Comparison of ENCODE assay signal across 28 cellular contexts in genomic region chr3:123984957-123985356, GRCh38. TPM values are rescaled to one million over a fixed set of nuclear protein-coding genes. Genes with fewer than 3 reads are reported as not detected.
"Had no signal": no experiment of that assay in that cellular context is flagged by ENCODE, and none has a peak within 500 bp of the region (broad histone marks: within the 10 kb centered on the region; RNA-seq: fewer than 3 reads in every experiment).

No MANE protein-coding gene starts in this region.

- H3K9ac ChIP-seq: KMS-11 had no signal

- DNase-seq: activated CD4-positive, alpha-beta T cell treated with anti-CD3 and anti-CD28 coated beads for 36 hours; activated CD4-positive, alpha-beta T cell treated with anti-CD3 and anti-CD28 coated beads, Interleukin-2, amount 10 ng/mL, durations not matched to agents 7 days and 5 days; activated CD4-positive, alpha-beta T cell treated with anti-CD3 and anti-CD28 coated beads, Interleukin-2, amount 50 U/mL, for 48 hours; activated CD8-positive, alpha-beta T cell treated with anti-CD3 and anti-CD28 coated beads, Interleukin-2, amount 10 ng/mL, durations not matched to agents 7 days and 5 days; activated gamma-delta T cell; activated naive CD4-positive, alpha-beta T cell treated with Interleukin-2 at 50 U/mL for 16 hours; activated naive CD8-positive, alpha-beta T cell treated with anti-CD3 and anti-CD28 coated beads, Interleukin-2, amount 10 ng/mL, durations not matched to agents 7 days and 5 days; activated T-cell treated with anti-CD3 and anti-CD28 coated beads, Interleukin-2, amount 50 U/mL, for 24 hours; body of pancreas; NCI-H1092 treated with DMSO at 0.1 percent for 48 hours; NCI-H187 treated with DMSO at 0.1 percent for 48 hours; NCI-H2171; NCI-H510A; NCI-H526; SHP77; SJCRH30 had no signal

- H3K4me2 ChIP-seq: KMS-11 had no signal

- H3K27me3 ChIP-seq: body of pancreas, breast epithelium had no signal

- H3K4me3 ChIP-seq: body of pancreas, breast epithelium, SJCRH30, SK-N-MC had no signal

- H3K4me1 ChIP-seq: breast epithelium, SJCRH30 had no signal

- H3K9me3 ChIP-seq: body of pancreas, breast epithelium had no signal

- ATAC-seq: activated CD4-positive, alpha-beta T cell treated with anti-CD3 and anti-CD28 coated beads for 36 hours; activated CD4-positive, CD25-positive, alpha-beta regulatory T cell treated with anti-CD3 and anti-CD28 coated beads, Interleukin-2, amount 50 U/mL, for 24 hours; activated CD8-positive, alpha-beta T cell treated with anti-CD3 and anti-CD28 coated beads, Interleukin-2, amount 10 ng/mL, durations not matched to agents 7 days and 5 days; body of pancreas; Panc1; WTC11 had no signal

- H3K36me3 ChIP-seq: breast epithelium, SJCRH30 had no signal

- H3K27ac ChIP-seq: body of pancreas, breast epithelium, KMS-11, SJCRH30, SK-N-MC had no signal

RNA-seq across cellular contexts. Expression of gene ROPN1, which starts 7.0 kb away (rescaled TPM):
- total RNA-seq: activated CD4-positive, alpha-beta T cell treated with anti-CD3 and anti-CD28 coated beads for 36 hours; activated CD4-positive, alpha-beta T cell treated with anti-CD3 and anti-CD28 coated beads, Interleukin-2, amount 10 ng/mL, durations not matched to agents 7 days and 5 days; activated CD8-positive, alpha-beta T cell treated with anti-CD3 and anti-CD28 coated beads, Interleukin-2, amount 10 ng/mL, durations not matched to agents 7 days and 5 days; activated naive CD8-positive, alpha-beta T cell treated with anti-CD3 and anti-CD28 coated beads, Interleukin-2, amount 10 ng/mL, durations not matched to agents 7 days and 5 days; activated T-helper 2 cell treated with anti-CD3 and anti-CD28 coated beads, Interferon-gamma antibody, Interleukin-2, Interleukin-4, amounts not matched to agents 10 μg/mL and 5 μg/mL and 100 μg/mL, durations not matched to agents 14 hours and 24 hours and 36 hours; astrocyte; body of pancreas; cardiac septum; LHCN-M2; M059J; SJCRH30; WTC11 had no signal
- polyA plus RNA-seq: adipose tissue had no signal
